ENCODE assay signal across 8 cellular contexts in genomic region chr1:200669314-200670214, GRCh38. TPM values are rescaled to one million over a fixed set of nuclear protein-coding genes. Genes with fewer than 3 reads are reported as not detected.
DNase-seq lines count a peak whose midpoint lies in the region; ATAC-seq and TF ChIP-seq lines count a peak whose summit lies in the region.

Gene DDX59, minus strand, starts transcription at chr1:200669907. Its CDS starts 3,167 bp downstream, at chr1:200666740.

- H3K4me3 ChIP-seq in effector memory CD4-positive, alpha-beta T cell (ENCODE audit: insufficient read depth, low read depth, low read length, poor library complexity, severe bottlenecking): peak within 1 kb of the TSS; percentile 94

- TF ChIP-seq CTCF in GM20000 (IDR thresholded peaks at IDR 0.05; ENCODE audit: extremely low read depth, missing control alignments): no peak

- H3K9me3 ChIP-seq in effector memory CD4-positive, alpha-beta T cell (ENCODE audit: control insufficient read depth, low read length): no peaks in the 10 kb centered on the region

- peak; percentile 83 for ATAC-seq in memory B cell (ENCODE audit: low read depth)

- H3K27me3 ChIP-seq in effector memory CD4-positive, alpha-beta T cell (replicated peaks; ENCODE audit: control insufficient read depth, insufficient read depth, low read length, poor library complexity, severe bottlenecking): no peaks in the 10 kb centered on the region

- DNase-seq in CMK (ENCODE audit: low read depth): peak; percentile 83
- peak; percentile 97 for DNase-seq in GM20000 (ENCODE audit: low spot score)
- peak; percentile 96 for DNase-seq in HT-29 (ENCODE audit: low spot score)
- peak; percentile 83 to 92 for DNase-seq in NOMO-1 (lab: John Stamatoyannopoulos, UW; ENCODE audit: unreplicated experiment in 2 of 2)
- peak; percentile 82 to 86 (median 84) for DNase-seq in effector memory CD4-positive, alpha-beta T cell
- DNase-seq in memory B cell (ENCODE audit: low spot score in 2 of 2): peak; percentile 74 to 82
- DNase-seq in stimulated activated CD8-positive, alpha-beta memory T cell treated with anti-CD3 and anti-CD28 coated beads, Interleukin-12 subunit alpha, Interleukin-12 subunit beta, amount 100 ng/mL, for 24 hours (ENCODE audit: extremely low read depth): peak; percentile 90

- peak within 1 kb of the TSS; percentile 95 for H3K4me3 Mint-ChIP-seq in memory B cell

- peaks cover 30% of the 10 kb centered on the region for H3K4me1 Mint-ChIP-seq in memory B cell

- H3K36me3 Mint-ChIP-seq in memory B cell: peaks cover 12% of the 10 kb centered on the region

- CTCF ChIA-PET in activated CD8-positive, alpha-beta memory T cell treated with anti-CD3 and anti-CD28 coated beads for 36 hours (lab: Charles Lee): interaction anchor here (0.6 to 3.0 kb wide), 4 partner anchors 42 to 55 kb away, joined by 3 to 16 read pairs (median 4); partner anchors contain the start of gene KIF14

- peak within 1 kb of the TSS; percentile 98 for H3K27ac ChIP-seq in effector memory CD4-positive, alpha-beta T cell (ENCODE audit: insufficient read depth, low read length, poor library complexity, severe bottlenecking)

- H3K27me3 Mint-ChIP-seq in memory B cell: no peaks in the 10 kb centered on the region

- peaks cover 12% of the 10 kb centered on the region for H3K36me3 ChIP-seq in effector memory CD4-positive, alpha-beta T cell (ENCODE audit: control insufficient read depth, insufficient read depth, low read length)

- H3K27ac Mint-ChIP-seq in memory B cell: peak within 1 kb of the TSS; percentile 90

- no peaks in the 10 kb centered on the region for H3K9me3 Mint-ChIP-seq in memory B cell

- POLR2A ChIA-PET in activated CD8-positive, alpha-beta memory T cell treated with anti-CD3 and anti-CD28 coated beads for 36 hours (lab: Charles Lee): interaction anchor here (0.5 to 2.1 kb wide), 7 partner anchors 9 to 222 kb away, joined by 3 to 15 read pairs (median 4); partner anchors contain the start of gene CAMSAP2

- peaks cover 8% of the 10 kb centered on the region for H3K4me1 ChIP-seq in effector memory CD4-positive, alpha-beta T cell (ENCODE audit: control insufficient read depth, insufficient read depth, low read length, poor library complexity, severe bottlenecking)

RNA-seq across cellular contexts. Expression of gene DDX59, which starts in this region (rescaled TPM):
- 7.1 and 8.3 TPM in 2 replicates for total RNA-seq in HT-29 (2014; rRNA removed; shearing (Covaris generic))
- 10 to 100 TPM; 22.3 to 23.5 TPM for total RNA-seq in activated CD8-positive, alpha-beta memory T cell treated with anti-CD3 and anti-CD28 coated beads for 36 hours

Comparison
In these comparisons a context has a peak if more than half of its experiments do, and no peak if none do; other contexts are left out.
1. Peak in every context shown above with its lines: DNase-seq, ATAC-seq, H3K4me3 ChIP-seq and H3K27ac ChIP-seq.